Comparison of ENCODE assay signal across 13 cellular contexts in the genomic region with DNA sequence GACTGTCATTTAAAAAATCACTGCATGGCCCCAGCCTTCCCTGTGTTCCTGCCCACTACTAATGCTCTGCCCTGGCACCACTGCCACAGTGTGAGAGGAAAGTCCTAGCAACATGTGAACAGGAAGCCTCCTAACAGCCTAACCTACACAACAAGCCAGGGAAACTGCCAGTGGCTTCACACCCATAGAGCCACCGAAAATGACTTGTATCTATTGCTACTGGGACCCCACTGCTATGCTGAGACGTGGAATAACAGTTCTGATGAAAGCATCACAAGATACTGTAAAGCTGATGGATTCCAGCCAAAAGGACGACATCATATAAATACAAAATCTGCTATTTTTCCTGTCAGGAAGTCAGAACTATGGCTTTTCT.
DNase-seq lines count a peak whose midpoint lies in the region; ATAC-seq lines count a peak whose summit lies in the region.
"Had no signal": no experiment of that assay in that cellular context is flagged by ENCODE, and none has a peak within 500 bp of the region (broad histone marks: within the 10 kb centered on the region; RNA-seq: fewer than 3 reads in every experiment).

No MANE protein-coding gene starts in this region.

- H3K4me3 Mint-ChIP-seq in activated naive CD8-positive, alpha-beta T cell treated with anti-CD3 and anti-CD28 coated beads for 36 hours: no peak overlapping the region
- peak overlapping the region; percentile 23 for H3K4me3 Mint-ChIP-seq in stimulated activated effector memory CD8-positive, alpha-beta T cell treated with anti-CD3 and anti-CD28 coated beads, Interleukin-12 subunit alpha, Interleukin-12 subunit beta, amount 100 ng/mL, for 72 hours

- no peaks in the 10 kb centered on the region for H3K27me3 Mint-ChIP-seq in activated naive CD8-positive, alpha-beta T cell treated with anti-CD3 and anti-CD28 coated beads for 36 hours

- H3K27ac Mint-ChIP-seq in activated naive CD8-positive, alpha-beta T cell treated with anti-CD3 and anti-CD28 coated beads for 36 hours: peak overlapping the region; percentile 4
- no peak overlapping the region for H3K27ac Mint-ChIP-seq in stimulated activated effector memory CD8-positive, alpha-beta T cell treated with anti-CD3 and anti-CD28 coated beads, Interleukin-12 subunit alpha, Interleukin-12 subunit beta, amount 100 ng/mL, for 72 hours

- H3K36me3 Mint-ChIP-seq in activated naive CD8-positive, alpha-beta T cell treated with anti-CD3 and anti-CD28 coated beads for 36 hours: peaks cover 2% of the 10 kb centered on the region
- peaks cover 9% of the 10 kb centered on the region for H3K36me3 Mint-ChIP-seq in stimulated activated effector memory CD8-positive, alpha-beta T cell treated with anti-CD3 and anti-CD28 coated beads, Interleukin-12 subunit alpha, Interleukin-12 subunit beta, amount 100 ng/mL, for 72 hours

- ATAC-seq in left ventricle myocardium superior (peak; percentile 77), GM19455 (IDR thresholded peaks at IDR 0.05; ENCODE audit: unreplicated experiment) (no peak)
- peak; percentile 84 for ATAC-seq in stimulated activated effector memory CD8-positive, alpha-beta T cell treated with anti-CD3 and anti-CD28 coated beads, Interleukin-12 subunit alpha, Interleukin-12 subunit beta, amount 100 ng/mL, for 72 hours

- H3K4me1 Mint-ChIP-seq in activated naive CD8-positive, alpha-beta T cell treated with anti-CD3 and anti-CD28 coated beads for 36 hours: peaks cover 90% of the 10 kb centered on the region
- H3K4me1 Mint-ChIP-seq in stimulated activated effector memory CD8-positive, alpha-beta T cell treated with anti-CD3 and anti-CD28 coated beads, Interleukin-12 subunit alpha, Interleukin-12 subunit beta, amount 100 ng/mL, for 72 hours: peaks cover 95% of the 10 kb centered on the region

- H3K9me3 Mint-ChIP-seq in activated naive CD8-positive, alpha-beta T cell treated with anti-CD3 and anti-CD28 coated beads for 36 hours: no peaks in the 10 kb centered on the region
- H3K9me3 Mint-ChIP-seq in stimulated activated effector memory CD8-positive, alpha-beta T cell treated with anti-CD3 and anti-CD28 coated beads, Interleukin-12 subunit alpha, Interleukin-12 subunit beta, amount 100 ng/mL, for 72 hours: no peaks in the 10 kb centered on the region

- DNase-seq in activated gamma-delta T cell treated with anti-CD3 and anti-CD28 coated beads, Interleukin-2, amount 50 U/mL, for 16 hours (ENCODE audit: low read depth): peak; percentile 10
- DNase-seq in activated gamma-delta T cell (lab: John Stamatoyannopoulos, UW): no peak
- DNase-seq in activated naive CD8-positive, alpha-beta T cell treated with anti-CD3 and anti-CD28 coated beads for 36 hours: peak; percentile 11
- no peak for DNase-seq in left ventricle myocardium superior
- DNase-seq in stimulated activated effector memory CD8-positive, alpha-beta T cell treated with anti-CD3 and anti-CD28 coated beads, Interleukin-12 subunit alpha, Interleukin-12 subunit beta, amount 100 ng/mL, for 72 hours (ENCODE audit: low spot score in 2 of 2): no peak
- no peak for DNase-seq in DMS53 treated with DMSO at 0.1 percent for 48 hours (lab: John Stamatoyannopoulos, UW; ENCODE audit: unreplicated experiment)
- DNase-seq in pons (ENCODE audit: low spot score): no peak
- DNase-seq: cortex of kidney, GOT3, NCI-H1436 treated with DMSO at 0.1 percent for 48 hours, stomach, T-helper 2 cell had no signal

- intact Hi-C loops in left ventricle myocardium superior (cut with micrococcal nuclease): no loop called here

Comparison
In these comparisons a context has a peak if more than half of its experiments do, and no peak if none do; other contexts are left out.
1. DNase-seq: peak in activated gamma-delta T cell treated with anti-CD3 and anti-CD28 coated beads, Interleukin-2, amount 50 U/mL, for 16 hours (single experiment) and activated naive CD8-positive, alpha-beta T cell treated with anti-CD3 and anti-CD28 coated beads for 36 hours (single experiment); none in activated gamma-delta T cell (single experiment), left ventricle myocardium superior (single experiment), stimulated activated effector memory CD8-positive, alpha-beta T cell treated with anti-CD3 and anti-CD28 coated beads, Interleukin-12 subunit alpha, Interleukin-12 subunit beta, amount 100 ng/mL, for 72 hours (0 of 2), DMS53 treated with DMSO at 0.1 percent for 48 hours (single experiment) and pons (single experiment).